1 cellular context compared by ENCODE assay signal in genomic region chr5:100641833-100642232, GRCh38.
TF ChIP-seq lines count a peak whose summit lies in the region.

No MANE protein-coding gene starts in this region.

TF ChIP-seq in H1, 55 proteins besides CTCF, POLR2A, EP300 and RAD21:
- TF ChIP-seq RXRA (IDR thresholded peaks at IDR 0.05; ENCODE audit: insufficient read depth, low read depth, low read length): no peak
- no peak for TF ChIP-seq POLR2AphosphoS5 (IDR thresholded peaks at IDR 0.05; ENCODE audit: low read depth, low read length)
- TF ChIP-seq SIRT6 (IDR thresholded peaks at IDR 0.05; ENCODE audit: low read length): no peak
- TF ChIP-seq EGR1 (IDR thresholded peaks at IDR 0.05; ENCODE audit: borderline replicate concordance, low read depth, low read length): no peak
- TF ChIP-seq KDM1A (IDR thresholded peaks at IDR 0.05; ENCODE audit: borderline replicate concordance, low read length): no peak
- no peak for TF ChIP-seq CHD2 (IDR thresholded peaks at IDR 0.05; ENCODE audit: low read length)
- no peak for TF ChIP-seq BCL11A (IDR thresholded peaks at IDR 0.05; ENCODE audit: low read depth in 2 of 2, low read length in 2 of 2)
- TF ChIP-seq TEAD4 (IDR thresholded peaks at IDR 0.05; ENCODE audit: low read depth, low read length): no peak
- TF ChIP-seq EZH2 (IDR thresholded peaks at IDR 0.05; ENCODE audit: low read depth, low read length, severe bottlenecking): no peak
- no peak for TF ChIP-seq POU5F1 (IDR thresholded peaks at IDR 0.05; ENCODE audit: low read depth, low read length)
- no peak for TF ChIP-seq TAF1 (IDR thresholded peaks at IDR 0.05; ENCODE audit: low read depth, low read length)
- no peak for TF ChIP-seq BACH1 (IDR thresholded peaks at IDR 0.05; ENCODE audit: low read length)
- TF ChIP-seq MAX (IDR thresholded peaks at IDR 0.05): no peak
- no peak for TF ChIP-seq SRF (IDR thresholded peaks at IDR 0.05; ENCODE audit: low read depth, low read length)
- no peak for TF ChIP-seq CBX5 (IDR thresholded peaks at IDR 0.05; ENCODE audit: low read depth, low read length)
